ENCODE assay signal across 7 cellular contexts in genomic region chr18:57803119-57803969, GRCh38. TPM values are rescaled to one million over a fixed set of nuclear protein-coding genes. Genes with fewer than 3 reads are reported as not detected.
DNase-seq lines count a peak whose midpoint lies in the region; ATAC-seq and TF ChIP-seq lines count a peak whose summit lies in the region.

Gene ATP8B1, minus strand, starts transcription at chr18:57803315. Its CDS starts 71,508 bp downstream, at chr18:57731807.

- H3K4me1 ChIP-seq in PC-9 (replicated peaks; ENCODE audit: insufficient read depth) (peaks cover 54% of the 10 kb centered on the region), tibial nerve (peaks cover 0 to 43% (median 16%) of the 10 kb centered on the region in 4 donors)

- TF ChIP-seq EP300 in tibial nerve (IDR thresholded peaks at IDR 0.05), result peak in 1 of 2 donors; percentile 49

- H3K27ac ChIP-seq in PC-9, result peak within 1 kb of the TSS; percentile 72
- peak within 1 kb of the TSS; percentile 23 to 73 (median 70) for H3K27ac ChIP-seq in tibial nerve

- peaks cover 22% of the 10 kb centered on the region; the same call in 1 of the 2 replicates for H3F3A ChIP-seq in PC-9 (ENCODE audit: insufficient read depth, low read depth)

- H2AFZ ChIP-seq in PC-9, result peak within 1 kb of the TSS; percentile 87

- in situ Hi-C loops in endometrial microvascular endothelial cells (cut with HindIII; ENCODE audit: inconsistent ontology term, low pct_unique_long_range_greater_than_20kb, low sequenced_read_pairs), result no loop called here

- no peaks in the 10 kb centered on the region for H3K36me3 ChIP-seq in PC-9 (ENCODE audit: low read depth)
- H3K36me3 ChIP-seq in tibial nerve, result no peaks in the 10 kb centered on the region

- TSS peak; percentile 82 for BruUV-seq in PC-9 (replicated peaks; lab: Mats Ljungman, UMichigan)

- peak; percentile 6 for DNase-seq in GM12865 (ENCODE audit: low read depth)
- DNase-seq in PC-9, result peak; percentile 89 to 95
- DNase-seq in memory B cell (ENCODE audit: low spot score in 2 of 2), result peak; percentile 7 to 23
- DNase-seq in tibial nerve (ENCODE audit: low spot score in 2 of 2), result no peak
- no peak for DNase-seq in cerebellar nuclear complex (lab: John Stamatoyannopoulos, UW)

- peak within 1 kb of the TSS; percentile 82 for H3K4me3 Mint-ChIP-seq in memory B cell

- peaks cover 16% of the 10 kb centered on the region for H3K4me1 Mint-ChIP-seq in memory B cell

- no peak within 1 kb of the TSS for H3K4me3 ChIP-seq in GM12865 (ENCODE audit: low read depth, low read length)
- H3K4me3 ChIP-seq in PC-9, result peak within 1 kb of the TSS; percentile 100
- peak within 1 kb of the TSS; percentile 43 to 61 (median 52) for H3K4me3 ChIP-seq in tibial nerve

- no peak for TF ChIP-seq CTCF in GM12865 (IDR thresholded peaks at IDR 0.05; ENCODE audit: insufficient read depth, low read depth, low read length, missing control alignments)
- no peak for TF ChIP-seq CTCF in PC-9 (conservative IDR thresholded peaks at IDR 0.05)
- TF ChIP-seq CTCF in tibial nerve (IDR thresholded peaks at IDR 0.05), result peak in 1 of 5 experiments; percentile 14

- ATAC-seq in HG02885 (IDR thresholded peaks at IDR 0.05; ENCODE audit: poor library complexity, unreplicated experiment), result peak; percentile 64
- peak; percentile 16 for ATAC-seq in memory B cell (ENCODE audit: low read depth)

- H3K9me3 ChIP-seq in PC-9 (ENCODE audit: insufficient read depth, low read depth) (no peaks in the 10 kb centered on the region), tibial nerve (no peaks in the 10 kb centered on the region)

- peaks cover 15% of the 10 kb centered on the region for H3K27me3 Mint-ChIP-seq in memory B cell

- CTCF ChIA-PET in PC-9 (lab: Charles Lee), result no interaction called here

- POLR2A ChIA-PET in PC-9 (lab: Charles Lee; ENCODE audit: unreplicated experiment), result interaction anchor here (0.6 kb wide), 2 partner anchors 88 to 791 kb away, joined by 4 to 7 read pairs; no protein-coding TSS in a partner anchor

- H3K36me3 Mint-ChIP-seq in memory B cell, result peaks cover 2% of the 10 kb centered on the region

- 2 to 3% methylated on average over 35 to 71 of the region's 73 CpGs for WGBS in tibial nerve, 2 donors

- H3K27me3 ChIP-seq in PC-9 (ENCODE audit: insufficient read depth, low read depth) (no peaks in the 10 kb centered on the region), tibial nerve (peaks cover 0 to 36% of the 10 kb centered on the region in 2 donors)

- H3K4me2 ChIP-seq in PC-9, result peak within 1 kb of the TSS; percentile 96

- H4K20me1 ChIP-seq in PC-9 (ENCODE audit: insufficient read depth), result no peaks in the 10 kb centered on the region

- no peak for TF ChIP-seq POLR2A in tibial nerve (IDR thresholded peaks at IDR 0.05)

- no peaks in the 10 kb centered on the region for H3K9me2 ChIP-seq in PC-9 (ENCODE audit: insufficient read depth)

- peaks cover 44% of the 10 kb centered on the region for H3K79me2 ChIP-seq in PC-9 (ENCODE audit: low read depth)

- intact Hi-C loops in PC-9 (cut with micrococcal nuclease; ENCODE audit: unreplicated experiment), result loop anchor here (2.0 to 5.0 kb wide), 3 partner anchors 44 to 173 kb away; no protein-coding TSS in a partner anchor

- no peaks in the 10 kb centered on the region for H3K9me3 Mint-ChIP-seq in memory B cell

- no peak within 1 kb of the TSS for H3K27ac Mint-ChIP-seq in memory B cell

RNA-seq across cellular contexts. Expression of gene ATP8B1, which starts in this region (rescaled TPM):
- total RNA-seq in PC-9 (2021) (16.7 and 23.4 TPM in 2 replicates), endometrial microvascular endothelial cells (ENCODE audit: inconsistent ontology term) (43.6 TPM), tibial nerve (10 to 100 TPM in 3 of 4 donors, 1 to 10 TPM in 1; 8.0 to 25.8 (median 12.4) TPM)

Comparison
In these comparisons a context has a peak if more than half of its experiments do, and no peak if none do; other contexts are left out.
1. DNase-seq: peak in GM12865 (single experiment), PC-9 (2 of 2) and memory B cell (2 of 2); none in tibial nerve (0 of 2) and cerebellar nuclear complex (0 of 2).